In the genomic region with DNA sequence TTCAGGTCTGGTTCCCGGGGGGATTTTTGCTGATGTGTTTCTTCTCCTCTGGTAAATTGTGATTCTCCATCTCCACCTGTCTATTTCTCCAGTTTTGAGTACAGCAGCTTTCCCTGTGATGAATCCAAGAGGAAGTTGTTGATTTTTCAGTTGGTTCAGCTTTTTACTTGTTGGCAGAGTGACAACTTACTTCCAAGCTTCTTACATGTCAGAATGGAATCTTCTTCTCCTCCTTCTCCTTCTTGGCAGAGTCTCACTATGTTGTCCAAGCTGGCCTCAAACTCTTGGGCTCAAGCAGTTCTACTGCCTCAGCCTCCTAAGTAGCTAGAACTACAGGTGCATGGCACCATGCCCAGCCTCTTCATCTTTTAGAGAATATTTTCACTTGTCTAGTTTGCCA, we compare ENCODE assay signal across 15 cellular contexts. TPM values are rescaled to one million over a fixed set of nuclear protein-coding genes. Genes with fewer than 3 reads are reported as not detected.
A peak's percentile ranks its signal among the peaks of the same experiment; 100 is the strongest.
DNase-seq lines count a peak whose midpoint lies in the region; FAIRE-seq and TF ChIP-seq lines count a peak whose summit lies in the region.
"Had no signal": no experiment of that assay in that cellular context is flagged by ENCODE, and none has a peak within 500 bp of the region (broad histone marks: within the 10 kb centered on the region; RNA-seq: fewer than 3 reads in every experiment).

No MANE protein-coding gene starts in this region.

- DNase-seq in GM03348 (ENCODE audit: low spot score) (peak; percentile 49), RPMI7951 (ENCODE audit: low read depth) (peak; percentile 28), fibroblast of mammary gland (ENCODE audit: low read depth) (peak; percentile 71), osteocyte (ENCODE audit: extremely low spot score, unreplicated experiment) (no peak), G401 (ENCODE audit: low spot score) (no peak), H54 (ENCODE audit: insufficient read length, low spot score) (no peak)
- DNase-seq in activated naive CD4-positive, alpha-beta T cell (lab: John Stamatoyannopoulos, UW): no peak
- DNase-seq: CD4-positive, alpha-beta T cell; NCI-H1436 treated with DMSO at 0.1 percent for 48 hours; NCI-H345; NCI-H526 treated with DMSO at 0.1 percent for 48 hours; OCI-M1; SJCRH30 had no signal

- TF ChIP-seq CTCF in fibroblast of mammary gland (conservative IDR thresholded peaks at IDR 0.05; ENCODE audit: control insufficient read depth, insufficient read depth, low read depth, low read length) (no peak), osteocyte (IDR thresholded peaks at IDR 0.05) (no peak)

- no peaks in the 10 kb centered on the region for H3K9me3 Mint-ChIP-seq in osteocyte (ENCODE audit: unreplicated experiment)
- H3K9me3 Mint-ChIP-seq: CD4-positive, alpha-beta T cell had no signal

- peaks cover 3% of the 10 kb centered on the region for H3K36me3 Mint-ChIP-seq in osteocyte (ENCODE audit: unreplicated experiment)

- TF ChIP-seq POLR2A in H54 (IDR thresholded peaks at IDR 0.05; ENCODE audit: low read depth, low read length): no peak

- in situ Hi-C loops in G401 (cut with HindIII; ENCODE audit: low sequenced_read_pairs): no loop called here

- H3K4me1 Mint-ChIP-seq in osteocyte (ENCODE audit: unreplicated experiment): peaks cover 34% of the 10 kb centered on the region
- H3K4me1 Mint-ChIP-seq: B cell had no signal

- H3K4me3 Mint-ChIP-seq in osteocyte (ENCODE audit: unreplicated experiment): no peak overlapping the region
- H3K4me3 Mint-ChIP-seq: B cell; CD4-positive, alpha-beta T cell had no signal

- H3K4me3 ChIP-seq in fibroblast of mammary gland (ENCODE audit: control insufficient read depth, low read depth, low read length): no peak overlapping the region
- H3K4me3 ChIP-seq: SJCRH30 had no signal

- FAIRE-seq in H54 (lab: Jason Lieb, UNC): no peak
- FAIRE-seq: D721Med had no signal

- H3K27me3 Mint-ChIP-seq in osteocyte (ENCODE audit: unreplicated experiment): no peaks in the 10 kb centered on the region

- H3K27ac Mint-ChIP-seq in osteocyte (ENCODE audit: unreplicated experiment): peak overlapping the region; percentile 45
- H3K27ac Mint-ChIP-seq: B cell; CD4-positive, alpha-beta T cell had no signal

RNA-seq across cellular contexts. Expression of a gene that starts 33.4 kb away (rescaled TPM):
- total RNA-seq in RPMI7951 (2014; rRNA removed; shearing (Covaris generic)): 0.29 TPM in 1 of 2 replicates, not detected in the other
- total RNA-seq in osteocyte: 4.3 and 6.6 TPM in 2 replicates
- 1.2 and 4.2 TPM in 2 replicates for total RNA-seq in G401 (2014; rRNA removed; shearing (Covaris generic))
- total RNA-seq: B cell; CD4-positive, alpha-beta T cell; SJCRH30 had no signal

RNA-seq across cellular contexts. Expression of a gene that starts 39.4 kb away (rescaled TPM):
- 239 and 259 TPM in 2 replicates for total RNA-seq in RPMI7951 (2014; rRNA removed; shearing (Covaris generic))
- total RNA-seq in osteocyte: 25,918 and 28,023 TPM in 2 replicates
- 72.4 and 86.8 TPM in 2 replicates for total RNA-seq in G401 (2014; rRNA removed; shearing (Covaris generic))

Comparison
In these comparisons a context has a peak if more than half of its experiments do, and no peak if none do; other contexts are left out.
1. DNase-seq: peak in GM03348 (single experiment), RPMI7951 (single experiment) and fibroblast of mammary gland (single experiment); none in osteocyte (single experiment), G401 (single experiment), H54 (single experiment) and activated naive CD4-positive, alpha-beta T cell (0 of 4).
2. RNA of a gene that starts 39.4 kb away (total RNA-seq): 25,918 to 28,023 TPM in osteocyte; 239 to 259 TPM in RPMI7951 and 72.4 to 86.8 TPM in G401; every median in the first group is over 10 times any median in the second.